In the genomic region with DNA sequence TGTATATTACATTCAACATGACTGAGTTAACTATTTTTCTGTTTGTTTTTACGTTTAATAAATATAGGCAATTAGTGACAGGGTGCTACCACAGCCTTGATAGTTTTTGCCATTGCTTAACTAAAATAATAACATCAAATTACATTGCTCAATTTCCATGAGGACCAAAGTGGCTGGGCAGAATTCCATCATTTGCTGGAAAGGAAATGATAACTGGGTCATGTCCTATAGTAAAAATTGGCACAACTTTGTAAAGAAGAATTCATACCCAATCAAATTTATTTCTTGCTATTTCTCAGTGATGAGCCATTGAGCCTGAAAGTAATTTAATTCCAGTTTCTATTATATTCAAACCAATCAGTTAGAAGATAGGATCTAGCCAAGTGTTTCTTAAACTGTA, we compare ENCODE assay signal across 14 cellular contexts.
DNase-seq lines count a peak whose midpoint lies in the region; ATAC-seq and TF ChIP-seq lines count a peak whose summit lies in the region.
"Had no signal": no experiment of that assay in that cellular context is flagged by ENCODE, and none has a peak within 500 bp of the region (broad histone marks: within the 10 kb centered on the region; RNA-seq: fewer than 3 reads in every experiment).

No MANE protein-coding gene starts in this region.

- H3K4me3 ChIP-seq in SK-N-MC (no peak overlapping the region), left lung (no peak overlapping the region), testis (no peak overlapping the region)
- no peak overlapping the region for H3K4me3 ChIP-seq in naive thymus-derived CD4-positive, alpha-beta T cell (ENCODE audit: low read length)
- H3K4me3 ChIP-seq: A549 had no signal

- no peaks in the 10 kb centered on the region for H3K9me3 ChIP-seq in SK-N-MC (ENCODE audit: low read depth, low read length)
- H3K9me3 ChIP-seq in left lung = no peaks in the 10 kb centered on the region
- no peaks in the 10 kb centered on the region for H3K9me3 ChIP-seq in testis
- H3K9me3 ChIP-seq in naive thymus-derived CD4-positive, alpha-beta T cell (ENCODE audit: control insufficient read depth in 2 of 3, low read length in 3 of 3) = no peaks in the 10 kb centered on the region
- H3K9me3 ChIP-seq: A549 had no signal

- H3K4me1 ChIP-seq in left lung (peaks cover 0 to 3% of the 10 kb centered on the region in 2 donors), testis (peaks cover 7% of the 10 kb centered on the region)
- no peaks in the 10 kb centered on the region for H3K4me1 ChIP-seq in naive thymus-derived CD4-positive, alpha-beta T cell (ENCODE audit: control insufficient read depth in 2 of 2, insufficient read depth in 2 of 2, low read length in 2 of 2)

- POLR2A ChIA-PET in naive thymus-derived CD4-positive, alpha-beta T cell (lab: Charles Lee) = no interaction called here

- H3K27me3 ChIP-seq in left lung = no peaks in the 10 kb centered on the region
- no peaks in the 10 kb centered on the region for H3K27me3 ChIP-seq in testis
- no peaks in the 10 kb centered on the region for H3K27me3 ChIP-seq in naive thymus-derived CD4-positive, alpha-beta T cell (ENCODE audit: control insufficient read depth in 2 of 2, insufficient read depth in 2 of 2, low read length in 2 of 2)

- intact Hi-C loops in left lung (cut with DNase I) = no loop called here
- intact Hi-C loops in testis (cut with DNase I; ENCODE audit: low total_unique reads) = no loop called here
- intact Hi-C loops in naive thymus-derived CD4-positive, alpha-beta T cell (cut with micrococcal nuclease) = no loop called here

- peaks cover 0 to 8% (median 0%) of the 10 kb centered on the region in 5 donors for H3K27me3 Mint-ChIP-seq in naive thymus-derived CD4-positive, alpha-beta T cell

- 50 to 56% methylated on average over 1 of the region's 1 CpG for WGBS in testis, 2 donors

- H3K4me1 Mint-ChIP-seq in naive thymus-derived CD4-positive, alpha-beta T cell = no peaks in the 10 kb centered on the region
- H3K4me1 Mint-ChIP-seq: CD14-positive monocyte had no signal

- H3K27ac Mint-ChIP-seq in naive thymus-derived CD4-positive, alpha-beta T cell = no peak overlapping the region
- H3K27ac Mint-ChIP-seq: CD14-positive monocyte; CD8-positive, alpha-beta T cell; H9 had no signal

- no peak for TF ChIP-seq POLR2A in testis (IDR thresholded peaks at IDR 0.05)

- DNase-seq in SK-N-MC (ENCODE audit: low read depth, low spot score) (no peak), fibroblast of gingiva (ENCODE audit: low read depth) (peak; percentile 59), left lung (no peak), testis (peak; percentile 28), NCI-H2171 treated with DMSO at 0.1 percent for 48 hours (lab: John Stamatoyannopoulos, UW) (no peak), NCI-H2227 (lab: John Stamatoyannopoulos, UW; ENCODE audit: unreplicated experiment) (no peak)
- no peak for DNase-seq in naive thymus-derived CD4-positive, alpha-beta T cell
- DNase-seq: CD8-positive, alpha-beta T cell; COR-L47; GF-D8; GOT3; H9 had no signal

- H3K36me3 ChIP-seq in SK-N-MC (ENCODE audit: insufficient read depth, low read length) (no peaks in the 10 kb centered on the region), left lung (no peaks in the 10 kb centered on the region), testis (ENCODE audit: low read depth, missing control alignments) (no peaks in the 10 kb centered on the region)
- no peaks in the 10 kb centered on the region for H3K36me3 ChIP-seq in naive thymus-derived CD4-positive, alpha-beta T cell (ENCODE audit: control insufficient read depth in 2 of 3, insufficient read depth in 3 of 3, low read length in 3 of 3)

- H3K9ac ChIP-seq in SK-N-MC (ENCODE audit: insufficient read length) = no peak overlapping the region

- CTCF ChIA-PET in naive thymus-derived CD4-positive, alpha-beta T cell (lab: Charles Lee) = no interaction called here

- peak; percentile 21 for ATAC-seq in left lung
- ATAC-seq in naive thymus-derived CD4-positive, alpha-beta T cell = no peak
- ATAC-seq: A549; CD8-positive, alpha-beta T cell had no signal

- no peak overlapping the region for H3K4me3 Mint-ChIP-seq in naive thymus-derived CD4-positive, alpha-beta T cell
- H3K4me3 Mint-ChIP-seq: CD14-positive monocyte; CD8-positive, alpha-beta T cell; H9 had no signal

- H3K36me3 Mint-ChIP-seq in naive thymus-derived CD4-positive, alpha-beta T cell = no peaks in the 10 kb centered on the region
- H3K36me3 Mint-ChIP-seq: CD14-positive monocyte; CD8-positive, alpha-beta T cell had no signal

- H3K9me3 Mint-ChIP-seq in naive thymus-derived CD4-positive, alpha-beta T cell = peaks cover 0 to 8% (median 2%) of the 10 kb centered on the region in 11 donors
- H3K9me3 Mint-ChIP-seq: H9 had no signal

- peak overlapping the region; percentile 100 for H3K27ac ChIP-seq in SK-N-MC
- H3K27ac ChIP-seq in left lung = no peak overlapping the region
- no peak overlapping the region for H3K27ac ChIP-seq in testis
- H3K27ac ChIP-seq in naive thymus-derived CD4-positive, alpha-beta T cell (ENCODE audit: low read depth, low read length) = no peak overlapping the region
- H3K27ac ChIP-seq: A549 had no signal

- TF ChIP-seq CTCF in left lung (IDR thresholded peaks at IDR 0.05) (no peak), testis (IDR thresholded peaks at IDR 0.05) (no peak)

Comparison
In these comparisons a context has a peak if more than half of its experiments do, and no peak if none do; other contexts are left out.
1. DNase-seq: peak in fibroblast of gingiva (single experiment) and testis (single experiment); none in SK-N-MC (single experiment), left lung (0 of 2), NCI-H2171 treated with DMSO at 0.1 percent for 48 hours (single experiment), NCI-H2227 (single experiment) and naive thymus-derived CD4-positive, alpha-beta T cell (0 of 9).